1 cellular context compared by ENCODE assay signal in genomic region chr6:139027620-139028182, GRCh38.
TF ChIP-seq lines count a peak whose summit lies in the region.

No MANE protein-coding gene starts in this region.

TF ChIP-seq in GM12878, 131 proteins besides CTCF, POLR2A, EP300 and RAD21 (continued from another document and continues in another):
- TF ChIP-seq, protein P1, sequence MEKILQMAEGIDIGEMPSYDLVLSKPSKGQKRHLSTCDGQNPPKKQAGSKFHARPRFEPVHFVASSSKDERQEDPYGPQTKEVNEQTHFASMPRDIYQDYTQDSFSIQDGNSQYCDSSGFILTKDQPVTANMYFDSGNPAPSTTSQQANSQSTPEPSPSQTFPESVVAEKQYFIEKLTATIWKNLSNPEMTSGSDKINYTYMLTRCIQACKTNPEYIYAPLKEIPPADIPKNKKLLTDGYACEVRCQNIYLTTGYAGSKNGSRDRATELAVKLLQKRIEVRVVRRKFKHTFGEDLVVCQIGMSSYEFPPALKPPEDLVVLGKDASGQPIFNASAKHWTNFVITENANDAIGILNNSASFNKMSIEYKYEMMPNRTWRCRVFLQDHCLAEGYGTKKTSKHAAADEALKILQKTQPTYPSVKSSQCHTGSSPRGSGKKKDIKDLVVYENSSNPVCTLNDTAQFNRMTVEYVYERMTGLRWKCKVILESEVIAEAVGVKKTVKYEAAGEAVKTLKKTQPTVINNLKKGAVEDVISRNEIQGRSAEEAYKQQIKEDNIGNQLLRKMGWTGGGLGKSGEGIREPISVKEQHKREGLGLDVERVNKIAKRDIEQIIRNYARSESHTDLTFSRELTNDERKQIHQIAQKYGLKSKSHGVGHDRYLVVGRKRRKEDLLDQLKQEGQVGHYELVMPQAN (conservative IDR thresholded peaks at IDR 0.05) = no peak
- no peak for TF ChIP-seq YBX1 (IDR thresholded peaks at IDR 0.05)
- peak; percentile 35; the same call in 1 of the 2 replicates for TF ChIP-seq POLR2AphosphoS5 (IDR thresholded peaks at IDR 0.05; ENCODE audit: low read length)
- no peak for TF ChIP-seq GABPA (IDR thresholded peaks at IDR 0.05; ENCODE audit: low read depth)
- no peak for TF ChIP-seq HDGF (IDR thresholded peaks at IDR 0.05)
- no peak for TF ChIP-seq EZH2 (IDR thresholded peaks at IDR 0.05; ENCODE audit: borderline replicate concordance, control insufficient read depth, low read depth, low read length)
- TF ChIP-seq ZZZ3 (IDR thresholded peaks at IDR 0.05; ENCODE audit: control insufficient read depth, insufficient read length, low read depth) = no peak
- TF ChIP-seq YY1 (IDR thresholded peaks at IDR 0.05; ENCODE audit: low read depth, low read length) = no peak
- no peak for TF ChIP-seq CBFB (IDR thresholded peaks at IDR 0.05; ENCODE audit: low read depth)
- TF ChIP-seq CHD1 (IDR thresholded peaks at IDR 0.05; ENCODE audit: low read depth, low read length) = no peak
- TF ChIP-seq NR2F1 (conservative IDR thresholded peaks at IDR 0.05) = no peak
- no peak for TF ChIP-seq NFYA (IDR thresholded peaks at IDR 0.05; ENCODE audit: borderline replicate concordance, low read depth, low read length)
- TF ChIP-seq NFIC (IDR thresholded peaks at IDR 0.05; ENCODE audit: low read depth, low read length) = no peak
- TF ChIP-seq MXI1 (IDR thresholded peaks at IDR 0.05; ENCODE audit: low read depth, low read length) = no peak
- TF ChIP-seq POU2F2 (IDR thresholded peaks at IDR 0.05; ENCODE audit: borderline replicate concordance, low read depth, low read length) = 0 out of 3 replicates have a peak, but pooled peaks have one; percentile 32
- TF ChIP-seq NR2C1 (IDR thresholded peaks at IDR 0.05) = no peak
- TF ChIP-seq RB1 (IDR thresholded peaks at IDR 0.05; ENCODE audit: borderline replicate concordance) = no peak
- no peak for TF ChIP-seq KLF5 (IDR thresholded peaks at IDR 0.05; ENCODE audit: partially characterized antibody)
- no peak for TF ChIP-seq RUNX3 (IDR thresholded peaks at IDR 0.05; ENCODE audit: low read length)
- TF ChIP-seq ZBTB11 (CRISPR knock-in tag; IDR thresholded peaks at IDR 0.05) = no peak
- no peak for TF ChIP-seq ZNF24 (IDR thresholded peaks at IDR 0.05)
- TF ChIP-seq RAD51 (IDR thresholded peaks at IDR 0.05) = peak; percentile 47
- TF ChIP-seq CHD2 (IDR thresholded peaks at IDR 0.05; ENCODE audit: borderline replicate concordance, low read depth, low read length) = no peak
- no peak for TF ChIP-seq ATF3 (IDR thresholded peaks at IDR 0.05; ENCODE audit: borderline replicate concordance, extremely low read depth, low read depth, low read length)
- no peak for TF ChIP-seq SMARCA5 (IDR thresholded peaks at IDR 0.05)
- no peak for TF ChIP-seq WRNIP1 (IDR thresholded peaks at IDR 0.05; ENCODE audit: borderline replicate concordance, low read depth, low read length)
- 0 out of 2 replicates have a peak, but pooled peaks have one; percentile 25 for TF ChIP-seq JUNB (IDR thresholded peaks at IDR 0.05)
- no peak for TF ChIP-seq ETV6 (conservative IDR thresholded peaks at IDR 0.05 in 1 of 2, IDR thresholded peaks at IDR 0.05 in 1 of 2; ENCODE audit: borderline replicate concordance in 1 of 2, low read depth in 1 of 2)
- TF ChIP-seq STAT1 (conservative IDR thresholded peaks at IDR 0.05) = no peak
- TF ChIP-seq PBX3 (IDR thresholded peaks at IDR 0.05; ENCODE audit: insufficient replicate concordance, low read depth, low read length) = no peak
- TF ChIP-seq RBBP5 (conservative IDR thresholded peaks at IDR 0.05) = no peak
- TF ChIP-seq ZNF207 (IDR thresholded peaks at IDR 0.05; ENCODE audit: borderline replicate concordance) = no peak
- no peak for TF ChIP-seq SMC3 (IDR thresholded peaks at IDR 0.05; ENCODE audit: borderline replicate concordance, low read length)
- TF ChIP-seq, protein P2, sequence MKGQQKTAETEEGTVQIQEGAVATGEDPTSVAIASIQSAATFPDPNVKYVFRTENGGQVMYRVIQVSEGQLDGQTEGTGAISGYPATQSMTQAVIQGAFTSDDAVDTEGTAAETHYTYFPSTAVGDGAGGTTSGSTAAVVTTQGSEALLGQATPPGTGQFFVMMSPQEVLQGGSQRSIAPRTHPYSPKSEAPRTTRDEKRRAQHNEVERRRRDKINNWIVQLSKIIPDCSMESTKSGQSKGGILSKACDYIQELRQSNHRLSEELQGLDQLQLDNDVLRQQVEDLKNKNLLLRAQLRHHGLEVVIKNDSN (IDR thresholded peaks at IDR 0.05; ENCODE audit: borderline replicate concordance, extremely low read length, insufficient read depth, low read depth, low read length) = no peak
- TF ChIP-seq ATF7 (IDR thresholded peaks at IDR 0.05; ENCODE audit: low read depth) = peak; percentile 29; the same call in 1 of the 2 replicates
- TF ChIP-seq KAT2A (conservative IDR thresholded peaks at IDR 0.05; ENCODE audit: control insufficient read depth, low read depth, low read length) = no peak
- no peak; the same call in 1 of the 2 replicates for TF ChIP-seq SMAD5 (IDR thresholded peaks at IDR 0.05; ENCODE audit: low read depth)
- no peak for TF ChIP-seq CBX5 (IDR thresholded peaks at IDR 0.05; ENCODE audit: low read depth)
- no peak for TF ChIP-seq EGR1 (IDR thresholded peaks at IDR 0.05; ENCODE audit: borderline replicate concordance in 1 of 2, low read depth in 2 of 2, low read length in 2 of 2)
- no peak for TF ChIP-seq ZBTB33 (IDR thresholded peaks at IDR 0.05)
- TF ChIP-seq, protein P3, sequence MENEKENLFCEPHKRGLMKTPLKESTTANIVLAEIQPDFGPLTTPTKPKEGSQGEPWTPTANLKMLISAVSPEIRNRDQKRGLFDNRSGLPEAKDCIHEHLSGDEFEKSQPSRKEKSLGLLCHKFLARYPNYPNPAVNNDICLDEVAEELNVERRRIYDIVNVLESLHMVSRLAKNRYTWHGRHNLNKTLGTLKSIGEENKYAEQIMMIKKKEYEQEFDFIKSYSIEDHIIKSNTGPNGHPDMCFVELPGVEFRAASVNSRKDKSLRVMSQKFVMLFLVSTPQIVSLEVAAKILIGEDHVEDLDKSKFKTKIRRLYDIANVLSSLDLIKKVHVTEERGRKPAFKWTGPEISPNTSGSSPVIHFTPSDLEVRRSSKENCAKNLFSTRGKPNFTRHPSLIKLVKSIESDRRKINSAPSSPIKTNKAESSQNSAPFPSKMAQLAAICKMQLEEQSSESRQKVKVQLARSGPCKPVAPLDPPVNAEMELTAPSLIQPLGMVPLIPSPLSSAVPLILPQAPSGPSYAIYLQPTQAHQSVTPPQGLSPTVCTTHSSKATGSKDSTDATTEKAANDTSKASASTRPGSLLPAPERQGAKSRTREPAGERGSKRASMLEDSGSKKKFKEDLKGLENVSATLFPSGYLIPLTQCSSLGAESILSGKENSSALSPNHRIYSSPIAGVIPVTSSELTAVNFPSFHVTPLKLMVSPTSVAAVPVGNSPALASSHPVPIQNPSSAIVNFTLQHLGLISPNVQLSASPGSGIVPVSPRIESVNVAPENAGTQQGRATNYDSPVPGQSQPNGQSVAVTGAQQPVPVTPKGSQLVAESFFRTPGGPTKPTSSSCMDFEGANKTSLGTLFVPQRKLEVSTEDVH (IDR thresholded peaks at IDR 0.05; ENCODE audit: low read depth, partially characterized antibody) = no peak
- TF ChIP-seq MTA2 (IDR thresholded peaks at IDR 0.05; ENCODE audit: low read depth) = no peak
- no peak for TF ChIP-seq TCF12 (IDR thresholded peaks at IDR 0.05; ENCODE audit: low read depth, low read length)
- no peak for TF ChIP-seq PAX8 (IDR thresholded peaks at IDR 0.05)
- TF ChIP-seq, protein P4, sequence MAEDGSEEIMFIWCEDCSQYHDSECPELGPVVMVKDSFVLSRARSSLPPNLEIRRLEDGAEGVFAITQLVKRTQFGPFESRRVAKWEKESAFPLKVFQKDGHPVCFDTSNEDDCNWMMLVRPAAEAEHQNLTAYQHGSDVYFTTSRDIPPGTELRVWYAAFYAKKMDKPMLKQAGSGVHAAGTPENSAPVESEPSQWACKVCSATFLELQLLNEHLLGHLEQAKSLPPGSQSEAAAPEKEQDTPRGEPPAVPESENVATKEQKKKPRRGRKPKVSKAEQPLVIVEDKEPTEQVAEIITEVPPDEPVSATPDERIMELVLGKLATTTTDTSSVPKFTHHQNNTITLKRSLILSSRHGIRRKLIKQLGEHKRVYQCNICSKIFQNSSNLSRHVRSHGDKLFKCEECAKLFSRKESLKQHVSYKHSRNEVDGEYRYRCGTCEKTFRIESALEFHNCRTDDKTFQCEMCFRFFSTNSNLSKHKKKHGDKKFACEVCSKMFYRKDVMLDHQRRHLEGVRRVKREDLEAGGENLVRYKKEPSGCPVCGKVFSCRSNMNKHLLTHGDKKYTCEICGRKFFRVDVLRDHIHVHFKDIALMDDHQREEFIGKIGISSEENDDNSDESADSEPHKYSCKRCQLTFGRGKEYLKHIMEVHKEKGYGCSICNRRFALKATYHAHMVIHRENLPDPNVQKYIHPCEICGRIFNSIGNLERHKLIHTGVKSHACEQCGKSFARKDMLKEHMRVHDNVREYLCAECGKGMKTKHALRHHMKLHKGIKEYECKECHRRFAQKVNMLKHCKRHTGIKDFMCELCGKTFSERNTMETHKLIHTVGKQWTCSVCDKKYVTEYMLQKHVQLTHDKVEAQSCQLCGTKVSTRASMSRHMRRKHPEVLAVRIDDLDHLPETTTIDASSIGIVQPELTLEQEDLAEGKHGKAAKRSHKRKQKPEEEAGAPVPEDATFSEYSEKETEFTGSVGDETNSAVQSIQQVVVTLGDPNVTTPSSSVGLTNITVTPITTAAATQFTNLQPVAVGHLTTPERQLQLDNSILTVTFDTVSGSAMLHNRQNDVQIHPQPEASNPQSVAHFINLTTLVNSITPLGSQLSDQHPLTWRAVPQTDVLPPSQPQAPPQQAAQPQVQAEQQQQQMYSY (CRISPR knock-in tag; IDR thresholded peaks at IDR 0.05) = no peak
- TF ChIP-seq RFX5 (IDR thresholded peaks at IDR 0.05; ENCODE audit: low read depth, low read length) = no peak
- no peak for TF ChIP-seq SUZ12 (IDR thresholded peaks at IDR 0.05; ENCODE audit: unreplicated experiment)
- no peak for TF ChIP-seq ZBTB4 (CRISPR knock-in tag; IDR thresholded peaks at IDR 0.05)
